ENCODE assay signal across 9 cellular contexts in the genomic region with DNA sequence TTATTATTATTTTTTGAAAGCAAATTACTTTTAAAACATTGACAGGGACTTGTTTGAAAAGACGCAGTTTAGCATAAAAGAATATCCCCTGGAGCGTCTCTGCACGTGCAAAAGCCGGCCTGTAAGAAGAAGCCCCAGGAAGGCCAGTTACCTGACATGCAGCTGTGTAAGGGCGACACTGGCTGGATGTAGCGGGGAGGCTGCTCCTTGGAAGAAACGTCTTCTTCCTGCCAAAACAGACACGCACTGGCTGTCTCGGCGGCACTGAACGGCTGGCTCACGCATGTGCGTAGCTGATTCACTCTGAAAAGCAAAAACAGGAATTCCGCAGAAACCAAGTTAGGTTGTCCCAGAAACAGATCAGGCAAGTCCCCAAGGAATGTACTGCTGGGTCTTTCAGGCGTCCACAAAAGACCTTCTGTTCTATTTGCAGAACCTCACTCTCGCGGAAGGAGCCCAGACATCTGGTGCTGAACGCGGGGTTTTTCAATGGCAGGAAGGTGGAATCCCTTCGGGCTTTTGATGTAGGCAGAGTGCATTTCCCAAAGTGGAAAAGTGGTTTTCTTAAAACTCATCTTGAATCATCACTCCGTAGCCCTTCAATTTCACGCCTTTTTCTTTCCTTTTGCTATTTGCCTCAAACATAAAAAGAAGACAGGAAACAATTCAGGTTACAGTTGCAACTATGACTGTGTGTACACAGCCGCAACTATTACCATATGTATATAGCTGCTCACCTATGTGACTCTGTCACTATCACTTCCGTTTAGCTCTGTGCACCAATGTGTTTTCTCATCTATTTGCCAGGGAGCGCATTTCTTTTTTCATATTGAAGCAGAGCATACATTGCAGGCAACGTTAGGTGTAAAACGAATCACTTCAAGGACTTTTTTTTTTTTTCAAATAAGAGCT. TPM values are rescaled to one million over a fixed set of nuclear protein-coding genes. Genes with fewer than 3 reads are reported as not detected.
A peak's percentile ranks its signal among the peaks of the same experiment; 100 is the strongest.
DNase-seq lines count a peak whose midpoint lies in the region; ATAC-seq and TF ChIP-seq lines count a peak whose summit lies in the region.
"Had no signal": no experiment of that assay in that cellular context is flagged by ENCODE, and none has a peak within 500 bp of the region (broad histone marks: within the 10 kb centered on the region; RNA-seq: fewer than 3 reads in every experiment).

No MANE protein-coding gene starts in this region.

- H4K20me1 ChIP-seq in fibroblast of lung (ENCODE audit: control insufficient read depth, extremely low read depth, insufficient read depth, low read length) (no peaks in the 10 kb centered on the region), smooth muscle cell (ENCODE audit: low read depth) (no peaks in the 10 kb centered on the region)

- H3K27ac ChIP-seq in fibroblast of lung (ENCODE audit: insufficient read depth, low read length) = no peak overlapping the region
- H3K27ac ChIP-seq in smooth muscle cell (ENCODE audit: low read depth) = peak overlapping the region; percentile 16

- H3K79me2 ChIP-seq in fibroblast of lung (ENCODE audit: control insufficient read depth, insufficient read depth, low read length) (no peaks in the 10 kb centered on the region), smooth muscle cell (ENCODE audit: low read depth) (no peaks in the 10 kb centered on the region)

- 66% methylated on average over 27 of the region's 27 CpGs for WGBS in smooth muscle cell (ENCODE audit: low lambda C conversion rate)

- H3K36me3 Mint-ChIP-seq in activated CD8-positive, alpha-beta T cell treated with anti-CD3 and anti-CD28 coated beads for 36 hours (ENCODE audit: low read depth) = no peaks in the 10 kb centered on the region

- intact Hi-C loops in activated CD8-positive, alpha-beta T cell treated with anti-CD3 and anti-CD28 coated beads for 36 hours (cut with micrococcal nuclease) = no loop called here

- H3K9ac ChIP-seq in fibroblast of lung (ENCODE audit: insufficient read depth, low read length) (no peak overlapping the region), smooth muscle cell (ENCODE audit: low read depth) (no peak overlapping the region)

- POLR2A ChIA-PET in activated CD8-positive, alpha-beta T cell treated with anti-CD3 and anti-CD28 coated beads for 36 hours (lab: Charles Lee) = no interaction called here

- peaks cover 16% of the 10 kb centered on the region for H3F3A ChIP-seq in smooth muscle cell (ENCODE audit: low read depth)

- no peaks in the 10 kb centered on the region for H3K27me3 ChIP-seq in fibroblast of lung (ENCODE audit: control insufficient read depth, insufficient read depth, low read length)
- no peaks in the 10 kb centered on the region for H3K27me3 ChIP-seq in smooth muscle cell (ENCODE audit: low read depth)

- H3K9me3 ChIP-seq in fibroblast of lung (ENCODE audit: control insufficient read depth, insufficient read depth, low read depth, low read length) (no peaks in the 10 kb centered on the region), smooth muscle cell (replicated peaks; ENCODE audit: low read depth) (no peaks in the 10 kb centered on the region)

- H3K4me3 Mint-ChIP-seq in activated CD8-positive, alpha-beta T cell treated with anti-CD3 and anti-CD28 coated beads for 36 hours = peak overlapping the region; percentile 32

- no peaks in the 10 kb centered on the region for H3K9me3 Mint-ChIP-seq in activated CD8-positive, alpha-beta T cell treated with anti-CD3 and anti-CD28 coated beads for 36 hours

- ATAC-seq in GM21786 (IDR thresholded peaks at IDR 0.05; ENCODE audit: unreplicated experiment) (peak; percentile 50), HG03025 (IDR thresholded peaks at IDR 0.05; ENCODE audit: low FRiP score, unreplicated experiment) (no peak)
- peak; percentile 90 for ATAC-seq in activated CD8-positive, alpha-beta T cell treated with anti-CD3 and anti-CD28 coated beads for 36 hours

- no peak overlapping the region for H3K27ac Mint-ChIP-seq in activated CD8-positive, alpha-beta T cell treated with anti-CD3 and anti-CD28 coated beads for 36 hours

- H3K4me1 ChIP-seq in fibroblast of lung (ENCODE audit: control insufficient read depth, extremely low read depth, insufficient read depth, low read length) (no peaks in the 10 kb centered on the region), smooth muscle cell (ENCODE audit: low read depth) (peaks cover 13% of the 10 kb centered on the region)

- peaks cover 7% of the 10 kb centered on the region for H3K4me1 Mint-ChIP-seq in activated CD8-positive, alpha-beta T cell treated with anti-CD3 and anti-CD28 coated beads for 36 hours (ENCODE audit: low read depth)

- CTCF ChIA-PET in activated CD8-positive, alpha-beta T cell treated with anti-CD3 and anti-CD28 coated beads for 36 hours (lab: Charles Lee) = no interaction called here

- no peaks in the 10 kb centered on the region for H3K36me3 ChIP-seq in fibroblast of lung (ENCODE audit: control insufficient read depth, insufficient read depth, low read length)
- no peaks in the 10 kb centered on the region for H3K36me3 ChIP-seq in smooth muscle cell (ENCODE audit: low read depth)

- no peak for TF ChIP-seq CTCF in activated CD8-positive, alpha-beta T cell treated with anti-CD3 and anti-CD28 coated beads for 36 hours (IDR thresholded peaks at IDR 0.05)
- TF ChIP-seq CTCF in fibroblast of lung (conservative IDR thresholded peaks at IDR 0.05 in 1 of 2, IDR thresholded peaks at IDR 0.05 in 1 of 2; ENCODE audit: low read depth in 1 of 2, low read length in 2 of 2) (no peak), smooth muscle cell (IDR thresholded peaks at IDR 0.05; ENCODE audit: borderline replicate concordance, insufficient read depth, poor library complexity, severe bottlenecking) (no peak)

- peak overlapping the region in 1 of 4 experiments; percentile 10 for H3K4me3 ChIP-seq in fibroblast of lung (replicated peaks in 1 of 4; ENCODE audit: control extremely low read depth in 1 of 4, insufficient read depth in 1 of 4, low read depth in 3 of 4, low read length in 4 of 4)
- H3K4me3 ChIP-seq in smooth muscle cell = peak overlapping the region; percentile 23

- H3K4me2 ChIP-seq in fibroblast of lung (ENCODE audit: extremely low read depth, insufficient read depth, low read length) (no peak overlapping the region), smooth muscle cell (peak overlapping the region; percentile 38)

- DNase-seq in activated CD8-positive, alpha-beta T cell treated with anti-CD3 and anti-CD28 coated beads for 36 hours = peak; percentile 41
- DNase-seq in fibroblast of lung (ENCODE audit: low read depth in 2 of 2) (peak; percentile 28 to 80), smooth muscle cell (lab: John Stamatoyannopoulos, UW; ENCODE audit: unreplicated experiment) (no peak), NCI-H1105 (lab: John Stamatoyannopoulos, UW) (no peak), NCI-H1417 treated with DMSO at 0.1 percent for 48 hours (lab: John Stamatoyannopoulos, UW) (no peak), NCI-H446 (lab: John Stamatoyannopoulos, UW) (no peak)

- H3K27me3 Mint-ChIP-seq in activated CD8-positive, alpha-beta T cell treated with anti-CD3 and anti-CD28 coated beads for 36 hours = no peaks in the 10 kb centered on the region

- H2AFZ ChIP-seq in fibroblast of lung (ENCODE audit: low read length) = no peak overlapping the region
- peak overlapping the region; percentile 68 for H2AFZ ChIP-seq in smooth muscle cell (ENCODE audit: low read depth)

RNA-seq across cellular contexts. Expression of a gene that starts 38.1 kb away (rescaled TPM):
- not detected for total RNA-seq in activated CD8-positive, alpha-beta T cell treated with anti-CD3 and anti-CD28 coated beads for 36 hours
- not detected in 2 replicates for total RNA-seq in fibroblast of lung
- polyA plus RNA-seq in fibroblast of lung = not detected in 2 replicates
- polyA plus RNA-seq in fibroblast of lung (2012) = not detected in 2 replicates
- not detected in 2 replicates for polyA minus RNA-seq in fibroblast of lung (ENCODE audit: low replicate concordance)
- total RNA-seq in smooth muscle cell = not detected in 2 replicates
- polyA plus RNA-seq in smooth muscle cell = not detected in 2 replicates
- total RNA-seq: mononuclear cell had no signal

RNA-seq across cellular contexts. Expression of a gene that starts 39.1 kb away (rescaled TPM):
- 1 to 10 TPM in 1 of 2 experiments, under 1 TPM in 1; 0.98 to 1.2 TPM for total RNA-seq in activated CD8-positive, alpha-beta T cell treated with anti-CD3 and anti-CD28 coated beads for 36 hours
- total RNA-seq in fibroblast of lung (14.1 and 30.7 TPM in 2 replicates), smooth muscle cell (17.1 and 30.7 TPM in 2 replicates)
- polyA plus RNA-seq in fibroblast of lung (7.5 and 9.1 TPM in 2 replicates), smooth muscle cell (21.1 and 25.6 TPM in 2 replicates)
- 10.1 and 12.8 TPM in 2 replicates for polyA plus RNA-seq in fibroblast of lung (2012)
- 14.4 and 24.7 TPM in 2 replicates for polyA minus RNA-seq in fibroblast of lung (ENCODE audit: low replicate concordance)

Comparison
In these comparisons a context has a peak if more than half of its experiments do, and no peak if none do; other contexts are left out.
1. DNase-seq: peak in activated CD8-positive, alpha-beta T cell treated with anti-CD3 and anti-CD28 coated beads for 36 hours (single experiment) and fibroblast of lung (2 of 2); none in smooth muscle cell (single experiment), NCI-H1105 (single experiment), NCI-H1417 treated with DMSO at 0.1 percent for 48 hours (single experiment) and NCI-H446 (0 of 2).